28 cellular contexts compared by ENCODE assay signal in genomic region chr12:108454539-108455139, GRCh38.
"Had no signal": no experiment of that assay in that cellular context is flagged by ENCODE, and none has a peak within 500 bp of the region (broad histone marks: within the 10 kb centered on the region; RNA-seq: fewer than 3 reads in every experiment).

No MANE protein-coding gene starts in this region.

- H3K4me1 ChIP-seq: left lung, pancreas, prostate gland, spleen, suprapubic skin, tibial artery, upper lobe of right lung had no signal

- H3K36me3 ChIP-seq: left lung, pancreas, prostate gland, spleen, suprapubic skin, thoracic aorta, tibial artery, upper lobe of right lung had no signal

- FAIRE-seq: islet of Langerhans, kidney, pancreas, urothelium cell line had no signal

- H3K27ac ChIP-seq: left lung, pancreas, prostate gland, skin epidermis, suprapubic skin, thoracic aorta, tibial artery, upper lobe of right lung had no signal

- H3K4me3 ChIP-seq: left lung, lung, mucosa of descending colon, pancreas, prostate gland, skin epidermis, spleen, suprapubic skin, thoracic aorta, tibial artery, upper lobe of right lung had no signal

- H3K9me3 ChIP-seq: left lung, mucosa of descending colon, pancreas, prostate gland, suprapubic skin, thoracic aorta, tibial artery, upper lobe of right lung had no signal

- ATAC-seq: left colon; left lung; mucosa of descending colon; naive thymus-derived CD4-positive, alpha-beta T cell; natural killer cell treated with Interleukin-12 subunit alpha and Interleukin-12 subunit beta and Interleukin-15 and Interleukin-18, amount 100 ng/mL, for 72 hours; pancreas; right cardiac atrium; sciatic nerve; stimulated activated effector memory CD8-positive, alpha-beta T cell treated with anti-CD3 and anti-CD28 coated beads, Interleukin-12 subunit alpha, Interleukin-12 subunit beta, amount 100 ng/mL, for 72 hours; upper lobe of right lung had no signal

- H3K27me3 ChIP-seq: tibial artery, upper lobe of right lung had no signal

- DNase-seq: hypothalamus; immature natural killer cell; kidney; left colon; left lung; midbrain; mucosa of descending colon; naive thymus-derived CD4-positive, alpha-beta T cell; nucleus accumbens; pancreas; posterior cingulate gyrus; retina; right cardiac atrium; spleen; stimulated activated CD4-positive, alpha-beta T cell treated with anti-CD3 and anti-CD28 coated beads, Interleukin-4, amount 100 ng/mL, for 24 hours; stimulated activated naive CD4-positive, alpha-beta T cell; tibial artery; upper lobe of right lung had no signal
